Comparison of ENCODE assay signal across 8 cellular contexts in genomic region chr1:109214695-109215623, GRCh38. TPM values are rescaled to one million over a fixed set of nuclear protein-coding genes. Genes with fewer than 3 reads are reported as not detected.
DNase-seq lines count a peak whose midpoint lies in the region; ATAC-seq, FAIRE-seq and TF ChIP-seq lines count a peak whose summit lies in the region.

No MANE protein-coding gene starts in this region.

- RAD21 ChIA-PET in GM12878 (lab: Charles Lee; ENCODE audit: unreplicated experiment), result interaction anchor here (1.2 to 2.0 kb wide), 2 partner anchors 9 to 13 kb away, joined by 4 to 10 read pairs; no protein-coding TSS in a partner anchor

- POLR2A ChIA-PET in GM12878 (lab: Charles Lee), result interaction anchor here (0.5 to 2.4 kb wide), 9 partner anchors 9 to 210 kb away, joined by 3 to 10 read pairs (median 4); partner anchors contain the start of gene TMEM167B

- H3K9me3 ChIP-seq in GM12878 (replicated peaks; ENCODE audit: control insufficient read depth, insufficient read depth, low read length), result no peaks in the 10 kb centered on the region
- H3K9me3 ChIP-seq in iPS-20b (ENCODE audit: insufficient read depth, low read depth, low read length), result no peaks in the 10 kb centered on the region
- H3K9me3 ChIP-seq in smooth muscle cell (replicated peaks; ENCODE audit: low read depth), result no peaks in the 10 kb centered on the region

- intact Hi-C loops in GM12878 (cut with micrococcal nuclease; ENCODE audit: unreplicated experiment), result no loop called here

- no peaks in the 10 kb centered on the region for H3K36me3 ChIP-seq in GM06990 (ENCODE audit: control insufficient read depth, insufficient read depth, low read length)
- H3K36me3 ChIP-seq in GM12878 (ENCODE audit: control insufficient read depth in 2 of 2, insufficient read depth in 2 of 2, low read length in 1 of 2), result no peaks in the 10 kb centered on the region; a peak in 1 of 4 replicates
- H3K36me3 ChIP-seq in iPS-20b (ENCODE audit: insufficient read depth, low read depth, low read length), result no peaks in the 10 kb centered on the region
- no peaks in the 10 kb centered on the region for H3K36me3 ChIP-seq in smooth muscle cell (ENCODE audit: low read depth)

- H3K4me2 ChIP-seq in GM12878 (ENCODE audit: control insufficient read depth, insufficient read depth) (peak overlapping the region; percentile 95), smooth muscle cell (peak overlapping the region; percentile 89)

- SMC1A ChIA-PET in GM12878 (lab: Charles Lee; ENCODE audit: uncharacterized antibody, unreplicated experiment), result interaction anchor here (0.6 to 1.7 kb wide), 9 partner anchors 12 to 328 kb away, joined by 3 to 6 read pairs (median 3); no protein-coding TSS in a partner anchor

- WGBS in GM12878 (ENCODE audit: insufficient coverage, insufficient replicate concordance, low lambda C conversion rate, missing lambda C conversion rate), result 9% methylated on average over 13 of the region's 13 CpGs
- 14% methylated on average over 13 of the region's 13 CpGs for WGBS in smooth muscle cell (ENCODE audit: low lambda C conversion rate)

- DNase-seq in GM06990 (ENCODE audit: extremely low read depth, insufficient read length) (no peak), M059J (ENCODE audit: low read depth) (peak; percentile 80), SK-MEL-5 (ENCODE audit: low read depth, low spot score) (peak; percentile 84), GM12878 (ENCODE audit: low read depth, low spot score) (peak; percentile 25), smooth muscle cell (lab: John Stamatoyannopoulos, UW; ENCODE audit: unreplicated experiment) (no peak)

- BruUV-seq in GM12878 (replicated peaks; lab: Mats Ljungman, UMichigan), result TSS peak; percentile 77

- FAIRE-seq in GM12878 (lab: Jason Lieb, UNC), result peak; percentile 66

- peaks cover 11% of the 10 kb centered on the region for H3F3A ChIP-seq in smooth muscle cell (ENCODE audit: low read depth)

- TF ChIP-seq POLR2A in GM12878 (IDR thresholded peaks at IDR 0.05; ENCODE audit: low read depth, low read length), result no peak; the same call in 1 of the 2 replicates

- H3K27ac ChIP-seq in GM12878 (ENCODE audit: control insufficient read depth, insufficient read depth) (peak overlapping the region; percentile 88), iPS-20b (ENCODE audit: low read length) (no peak overlapping the region), smooth muscle cell (ENCODE audit: low read depth) (peak overlapping the region; percentile 97)

- H3K9ac ChIP-seq in GM12878 (ENCODE audit: control insufficient read depth, insufficient read depth, low read length) (peak overlapping the region; percentile 84), iPS-20b (ENCODE audit: low read depth, low read length) (peak overlapping the region; percentile 86), smooth muscle cell (ENCODE audit: low read depth) (peak overlapping the region; percentile 97)

- ATAC-seq in GM12878 (peak; percentile 69), GM21526 (IDR thresholded peaks at IDR 0.05; ENCODE audit: low FRiP score, unreplicated experiment) (no peak), HG02610 (IDR thresholded peaks at IDR 0.05; ENCODE audit: unreplicated experiment) (no peak)

- CTCF ChIA-PET in GM12878 (lab: Yijun Ruan, JAX), result interaction anchor here (0.9 to 3.9 kb wide), 12 partner anchors 12 to 425 kb away, joined by 3 to 13 read pairs (median 3); no protein-coding TSS in a partner anchor

- in situ Hi-C loops in SK-MEL-5 (cut with HindIII; ENCODE audit: low pct_unique_long_range_greater_than_20kb, low sequenced_read_pairs), result no loop called here
- in situ Hi-C loops in GM12878 (cut with MboI), result no loop called here

- H2AFZ ChIP-seq in GM12878 (ENCODE audit: control insufficient read depth, low read depth, low read length) (peak overlapping the region; percentile 97), smooth muscle cell (ENCODE audit: low read depth) (peak overlapping the region; percentile 8)

- TF ChIP-seq CTCF in GM06990 (IDR thresholded peaks at IDR 0.05; ENCODE audit: insufficient read depth, low read length, poor library complexity, severe bottlenecking) (no peak), GM12878 (IDR thresholded peaks at IDR 0.05 in 2 of 3, conservative IDR thresholded peaks at IDR 0.05 in 1 of 3; ENCODE audit: control insufficient read depth in 2 of 3, extremely low read depth in 1 of 3, insufficient read depth in 1 of 3, low read depth in 3 of 3, low read length in 3 of 3) (no peak), smooth muscle cell (IDR thresholded peaks at IDR 0.05; ENCODE audit: borderline replicate concordance, insufficient read depth, poor library complexity, severe bottlenecking) (no peak)

- H3K79me2 ChIP-seq in GM12878 (ENCODE audit: control insufficient read depth, insufficient read depth, low read length) (peaks cover 51% of the 10 kb centered on the region), smooth muscle cell (ENCODE audit: low read depth) (peaks cover 56% of the 10 kb centered on the region)

- no peaks in the 10 kb centered on the region for H3K27me3 ChIP-seq in GM06990 (replicated peaks; ENCODE audit: control insufficient read depth, insufficient read depth, low read length)
- H3K27me3 ChIP-seq in GM12878 (replicated peaks in 1 of 2; ENCODE audit: control insufficient read depth in 2 of 2, insufficient read depth in 2 of 2, low read length in 1 of 2), result no peaks in the 10 kb centered on the region
- no peaks in the 10 kb centered on the region for H3K27me3 ChIP-seq in iPS-20b (ENCODE audit: insufficient read depth, low read length)
- no peaks in the 10 kb centered on the region for H3K27me3 ChIP-seq in smooth muscle cell (ENCODE audit: low read depth)

- TF ChIP-seq EP300 in GM12878 (IDR thresholded peaks at IDR 0.05; ENCODE audit: borderline replicate concordance in 1 of 2, control insufficient read depth in 1 of 2, low read depth in 2 of 2, low read length in 2 of 2), result no peak

- H3K4me1 ChIP-seq in GM12878 (ENCODE audit: control insufficient read depth, insufficient read depth, low read length) (no peaks in the 10 kb centered on the region), iPS-20b (ENCODE audit: insufficient read depth, low read length) (peaks cover 9% of the 10 kb centered on the region; the same call in 1 of the 2 replicates), smooth muscle cell (ENCODE audit: low read depth) (peaks cover 15% of the 10 kb centered on the region)

- TF ChIP-seq RAD21 in GM12878 (IDR thresholded peaks at IDR 0.05; ENCODE audit: insufficient read depth, low read depth, low read length), result no peak

- no peaks in the 10 kb centered on the region for H4K20me1 ChIP-seq in GM12878 (ENCODE audit: control insufficient read depth, insufficient read depth)
- H4K20me1 ChIP-seq in smooth muscle cell (ENCODE audit: low read depth), result peaks cover 41% of the 10 kb centered on the region

- H3K4me3 ChIP-seq in GM06990 (replicated peaks; ENCODE audit: low read depth, low read length), result peak overlapping the region; percentile 71
- peak overlapping the region; percentile 89 for H3K4me3 ChIP-seq in GM12878
- peak overlapping the region; percentile 97 for H3K4me3 ChIP-seq in iPS-20b (ENCODE audit: low read length)
- H3K4me3 ChIP-seq in smooth muscle cell, result peak overlapping the region; percentile 77

RNA-seq across cellular contexts. Expression of gene SARS1, which starts 1.2 kb away (rescaled TPM):
- 110 and 149 TPM in 2 replicates for total RNA-seq in M059J (2014; rRNA removed; shearing (Covaris generic))
- total RNA-seq in SK-MEL-5 (2014; rRNA removed; shearing (Covaris generic)), result 200 and 205 TPM in 2 replicates
- polyA plus RNA-seq in SK-MEL-5 (2015; cell fraction: cytosol; rRNA removed), result 226 and 241 TPM in 2 replicates
- polyA plus RNA-seq in SK-MEL-5 (2015; cell fraction: nucleus; rRNA removed), result 249 and 257 TPM in 2 replicates
- total RNA-seq in GM12878 (2013; cell fraction: nucleolus; rRNA removed), result 124 and 126 TPM in 2 replicates
- total RNA-seq in GM12878 (2014; rRNA removed) (120 and 123 TPM in 2 replicates), GM12878 (2014; rRNA removed; fragmentation: Illumina TruSeq; extraction: Trizol) (133 and 137 TPM in 2 replicates), GM12878 (2021) (110 and 115 TPM in 2 replicates), smooth muscle cell (157 and 164 TPM in 2 replicates)
- 93.3 TPM for polyA plus RNA-seq in GM12878 (2011; ENCODE audit: low read depth)
- polyA plus RNA-seq in GM12878 (2011; rRNA removed) (87.1 and 116 TPM in 2 replicates), GM12878 (2014; fragmentation: Illumina TruSeq; extraction: Trizol) (139 and 152 TPM in 2 replicates), GM12878 (2014; fragmentation: Nextera tagmentation; extraction: Ambion mirVana) (100 to 1,000 TPM; 148 to 202 TPM), GM12878 (2014; rRNA removed) (103 and 110 TPM in 2 replicates), GM12878 (2016; fragmentation: Nextera tagmentation; extraction: Ambion mirVana) (100 to 1,000 TPM; 163 to 168 TPM), smooth muscle cell (165 and 176 TPM in 2 replicates)
- polyA plus RNA-seq in GM12878 (2011; cell fraction: cytosol; rRNA removed), result 109 and 122 TPM in 2 replicates
- polyA plus RNA-seq in GM12878 (2011; cell fraction: nucleus; rRNA removed), result 128 and 149 TPM in 2 replicates
- 102 and 112 TPM in 2 replicates for polyA plus RNA-seq in GM12878 (2012)
- 83.7 and 94.1 TPM in 2 replicates for polyA minus RNA-seq in GM12878 (2011; rRNA and poly(A)+ RNA removed)
- polyA minus RNA-seq in GM12878 (2011; cell fraction: cytosol; rRNA and poly(A)+ RNA removed), result 26.5 and 31.2 TPM in 2 replicates
- 44.6 and 53.6 TPM in 2 replicates for polyA minus RNA-seq in GM12878 (2011; cell fraction: nucleus; rRNA and poly(A)+ RNA removed)

RNA-seq across cellular contexts. Expression of gene CELSR2, which starts 34.4 kb away (rescaled TPM):
- total RNA-seq in M059J (2014; rRNA removed; shearing (Covaris generic)), result 3.7 and 6.9 TPM in 2 replicates
- 3.5 TPM in 2 replicates for total RNA-seq in SK-MEL-5 (2014; rRNA removed; shearing (Covaris generic))
- 15.9 and 19.4 TPM in 2 replicates for polyA plus RNA-seq in SK-MEL-5 (2015; cell fraction: cytosol; rRNA removed)
- polyA plus RNA-seq in SK-MEL-5 (2015; cell fraction: nucleus; rRNA removed), result 17.9 and 21.0 TPM in 2 replicates
- total RNA-seq in GM12878 (2013; cell fraction: nucleolus; rRNA removed), result 0.27 TPM in 2 replicates
- total RNA-seq in GM12878 (2014; rRNA removed) (under 0.01 TPM in 1 of 2 replicates, not detected in the other), GM12878 (2014; rRNA removed; fragmentation: Illumina TruSeq; extraction: Trizol) (0.04 and 0.14 TPM in 2 replicates), GM12878 (2021) (0.15 and 0.19 TPM in 2 replicates), smooth muscle cell (2.9 and 3.6 TPM in 2 replicates)
- polyA plus RNA-seq in GM12878 (2011; ENCODE audit: low read depth), result 0.13 TPM
- polyA plus RNA-seq in GM12878 (2011; rRNA removed) (0.03 and 0.07 TPM in 2 replicates), GM12878 (2014; fragmentation: Illumina TruSeq; extraction: Trizol) (0.02 and 0.10 TPM in 2 replicates), GM12878 (2014; fragmentation: Nextera tagmentation; extraction: Ambion mirVana) (not detected), GM12878 (2014; rRNA removed) (0.01 and 0.19 TPM in 2 replicates), GM12878 (2016; fragmentation: Nextera tagmentation; extraction: Ambion mirVana) (under 1 TPM; 0.03 to 0.04 TPM), smooth muscle cell (1.8 and 5.1 TPM in 2 replicates)
- polyA plus RNA-seq in GM12878 (2011; cell fraction: cytosol; rRNA removed), result 0.09 and 0.10 TPM in 2 replicates
- 0.78 TPM in 2 replicates for polyA plus RNA-seq in GM12878 (2011; cell fraction: nucleus; rRNA removed)
- polyA plus RNA-seq in GM12878 (2012), result 0.31 and 0.45 TPM in 2 replicates
- 0.62 and 2.3 TPM in 2 replicates for polyA minus RNA-seq in GM12878 (2011; rRNA and poly(A)+ RNA removed)
- 0.21 and 0.27 TPM in 2 replicates for polyA minus RNA-seq in GM12878 (2011; cell fraction: cytosol; rRNA and poly(A)+ RNA removed)
- 0.48 and 0.86 TPM in 2 replicates for polyA minus RNA-seq in GM12878 (2011; cell fraction: nucleus; rRNA and poly(A)+ RNA removed)

Comparison
In these comparisons a context has a peak if more than half of its experiments do, and no peak if none do; other contexts are left out.
1. DNase-seq: peak in M059J (single experiment), SK-MEL-5 (single experiment) and GM12878 (single experiment); none in GM06990 (single experiment) and smooth muscle cell (single experiment).
2. Peak in every context shown above with its lines, with median percentiles within 50 percentile points of each other: H3K4me3 ChIP-seq and H3K9ac ChIP-seq.